Comparison of ENCODE assay signal across 1 cellular context in genomic region chr5:95440825-95441224, GRCh38.
TF ChIP-seq lines count a peak whose summit lies in the region.

No MANE protein-coding gene starts in this region.

TF ChIP-seq in H1, 55 proteins besides CTCF, POLR2A, EP300 and RAD21 (continued from another document):
- no peak for TF ChIP-seq FOSL1 (IDR thresholded peaks at IDR 0.05; ENCODE audit: insufficient read depth, low read depth, low read length)
- no peak for TF ChIP-seq EZH2 (IDR thresholded peaks at IDR 0.05; ENCODE audit: low read depth, low read length, severe bottlenecking)
- TF ChIP-seq SIN3A (conservative IDR thresholded peaks at IDR 0.05 in 1 of 2, IDR thresholded peaks at IDR 0.05 in 1 of 2; ENCODE audit: low read depth in 1 of 2, low read length in 2 of 2), result no peak
- TF ChIP-seq NRF1 (IDR thresholded peaks at IDR 0.05; ENCODE audit: low read depth, low read length), result no peak
- TF ChIP-seq ZNF274 (IDR thresholded peaks at IDR 0.05; ENCODE audit: borderline replicate concordance, extremely low read depth, low read length), result no peak
- TF ChIP-seq SIX5 (IDR thresholded peaks at IDR 0.05; ENCODE audit: low read depth, low read length), result no peak
- no peak for TF ChIP-seq RFX5 (IDR thresholded peaks at IDR 0.05; ENCODE audit: borderline replicate concordance, low read depth, low read length)
- no peak for TF ChIP-seq GABPA (IDR thresholded peaks at IDR 0.05; ENCODE audit: borderline replicate concordance, insufficient read depth, low read length)
